9 cellular contexts compared by ENCODE assay signal in genomic region chr17:44217738-44218343, GRCh38. TPM values are rescaled to one million over a fixed set of nuclear protein-coding genes. Genes with fewer than 3 reads are reported as not detected.
DNase-seq lines count a peak whose midpoint lies in the region; ATAC-seq and TF ChIP-seq lines count a peak whose summit lies in the region.
"Had no signal": no experiment of that assay in that cellular context is flagged by ENCODE, and none has a peak within 500 bp of the region (broad histone marks: within the 10 kb centered on the region; RNA-seq: fewer than 3 reads in every experiment).

No MANE protein-coding gene starts in this region.

- peak overlapping the region; percentile 39 for H3K27ac ChIP-seq in PC-3 (ENCODE audit: low read length)

- POLR2A ChIA-PET in PC-3 (lab: Charles Lee; ENCODE audit: unreplicated experiment) = interaction anchor here (0.6 to 1.6 kb wide), 6 partner anchors 29 to 1171 kb away, joined by 3 to 15 read pairs (median 8); no protein-coding TSS in a partner anchor

- peak overlapping the region; percentile 93 for H3K4me2 ChIP-seq in PC-3 (ENCODE audit: low read length)

- H3K27ac Mint-ChIP-seq in progenitor cell of endocrine pancreas = peak overlapping the region; percentile 88

- H3K4me3 ChIP-seq in GM08714 (ENCODE audit: low read length) (peak overlapping the region; percentile 77), PC-3 (ENCODE audit: low read length) (peak overlapping the region; percentile 73), epithelial cell of esophagus (ENCODE audit: low read length) (peak overlapping the region; percentile 63)

- no peaks in the 10 kb centered on the region for H3K27me3 ChIP-seq in PC-3 (ENCODE audit: low read length)

- CTCF ChIA-PET in PC-3 (lab: Charles Lee) = interaction anchor here (0.6 to 1.1 kb wide), 8 partner anchors 8 to 326 kb away, joined by 3 to 6 read pairs (median 5); no protein-coding TSS in a partner anchor

- peaks cover 20% of the 10 kb centered on the region for H3K36me3 Mint-ChIP-seq in progenitor cell of endocrine pancreas (ENCODE audit: insufficient read depth)

- no peaks in the 10 kb centered on the region for H3F3A ChIP-seq in PC-3 (ENCODE audit: low read length, unreplicated experiment)

- BruUV-seq in PC-3 (replicated peaks; lab: Mats Ljungman, UMichigan) = no TSS peak

- H3K9me3 Mint-ChIP-seq in progenitor cell of endocrine pancreas (ENCODE audit: low read depth) = no peaks in the 10 kb centered on the region

- peaks cover 61% of the 10 kb centered on the region for H3K79me2 ChIP-seq in PC-3 (ENCODE audit: low read length)

- no peaks in the 10 kb centered on the region for H4K20me1 ChIP-seq in PC-3 (ENCODE audit: low read length)

- H3K9me3 ChIP-seq in PC-3 (ENCODE audit: low read length) = no peaks in the 10 kb centered on the region

- peak overlapping the region; percentile 44 for H2AFZ ChIP-seq in PC-3 (ENCODE audit: low read length)

- DNase-seq in PC-3 (no peak), epithelial cell of esophagus (ENCODE audit: low read depth) (no peak), progenitor cell of endocrine pancreas (ENCODE audit: low spot score, unreplicated experiment) (no peak), NCI-H1048 (lab: John Stamatoyannopoulos, UW) (no peak), NOMO-1 treated with DMSO at 0.1 percent for 48 hours (lab: John Stamatoyannopoulos, UW; ENCODE audit: unreplicated experiment) (no peak)

- no peaks in the 10 kb centered on the region for H3K9me2 ChIP-seq in PC-3 (replicated peaks; ENCODE audit: low read length)

- peaks cover 25% of the 10 kb centered on the region for H3K4me1 ChIP-seq in PC-3 (ENCODE audit: insufficient read depth, low read length)

- H3K4me1 Mint-ChIP-seq in progenitor cell of endocrine pancreas (ENCODE audit: low read depth) = peaks cover 13% of the 10 kb centered on the region

- peaks cover 41% of the 10 kb centered on the region for H3K36me3 ChIP-seq in PC-3 (ENCODE audit: low read depth, low read length)

- H3K9ac ChIP-seq in PC-3 (ENCODE audit: low read length) = peak overlapping the region; percentile 97

- H3K27me3 Mint-ChIP-seq in progenitor cell of endocrine pancreas = no peaks in the 10 kb centered on the region

- TF ChIP-seq CTCF in PC-3 (conservative IDR thresholded peaks at IDR 0.05; ENCODE audit: low read depth, low read length) (no peak), epithelial cell of esophagus (IDR thresholded peaks at IDR 0.05; ENCODE audit: insufficient read depth, low read depth, low read length, missing control alignments) (no peak), progenitor cell of endocrine pancreas (IDR thresholded peaks at IDR 0.05; ENCODE audit: unreplicated experiment) (no peak)

- intact Hi-C loops in PC-3 (cut with micrococcal nuclease) = loop anchor here (1.0 kb wide), 1 partner anchor 106 kb away; the partner anchor contains the start of gene SLC25A39

- ATAC-seq in PC-3 (no peak), HG03108 (IDR thresholded peaks at IDR 0.05; ENCODE audit: unreplicated experiment) (no peak), HG02678 (IDR thresholded peaks at IDR 0.05; ENCODE audit: unreplicated experiment) (no peak)

- H3K4me3 Mint-ChIP-seq in progenitor cell of endocrine pancreas (ENCODE audit: low read depth) = peak overlapping the region; percentile 75

RNA-seq across cellular contexts. Expression of gene UBTF, which starts 1.6 kb away (rescaled TPM):
- total RNA-seq in PC-3 (2014; rRNA removed) (139 and 183 TPM in 2 replicates), progenitor cell of endocrine pancreas (94.2 and 100 TPM in 2 replicates)

RNA-seq across cellular contexts. Expression of gene ATXN7L3, which starts 18.2 kb away (rescaled TPM):
- total RNA-seq in PC-3 (2014; rRNA removed) (73.9 and 78.3 TPM in 2 replicates), progenitor cell of endocrine pancreas (117 and 135 TPM in 2 replicates)

RNA-seq across cellular contexts. Expression of gene TMUB2, which starts 31.1 kb away (rescaled TPM):
- total RNA-seq in PC-3 (2014; rRNA removed) (38.3 and 43.4 TPM in 2 replicates), progenitor cell of endocrine pancreas (48.5 and 50.3 TPM in 2 replicates)

RNA-seq across cellular contexts. Expression of gene ASB16, which starts 47.3 kb away (rescaled TPM):
- 0.35 and 0.51 TPM in 2 replicates for total RNA-seq in PC-3 (2014; rRNA removed)
- total RNA-seq in progenitor cell of endocrine pancreas = 0.49 and 0.89 TPM in 2 replicates

RNA-seq across cellular contexts. Expression of gene SLC4A1, which starts 50.1 kb away (rescaled TPM):
- total RNA-seq in PC-3 (2014; rRNA removed) (not detected in 2 replicates), progenitor cell of endocrine pancreas (not detected in 2 replicates)
- total RNA-seq: HT-29 had no signal
